Comparison of ENCODE assay signal across 19 cellular contexts in the genomic region with DNA sequence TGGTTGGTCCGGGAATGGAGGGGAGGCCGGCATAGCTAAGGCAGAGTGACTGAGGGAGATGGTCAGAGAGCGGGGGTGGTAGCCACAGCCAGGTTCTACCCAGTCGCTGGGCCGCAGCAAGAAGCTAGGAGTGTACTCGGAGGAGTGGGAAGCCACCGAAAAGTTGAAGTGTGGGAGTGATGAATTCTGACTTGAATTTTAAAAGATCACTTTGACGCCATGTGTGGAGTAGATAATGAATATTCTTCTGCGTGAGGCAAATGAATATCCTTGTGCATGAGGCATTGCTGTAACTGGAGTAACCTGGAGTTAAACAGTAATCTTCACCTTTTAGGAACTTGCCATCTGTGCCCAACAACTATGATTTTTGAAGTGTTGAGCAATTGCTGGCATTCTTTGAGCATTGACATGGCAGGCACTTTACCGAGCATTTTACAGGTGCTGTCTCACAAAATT. TPM values are rescaled to one million over a fixed set of nuclear protein-coding genes. Genes with fewer than 3 reads are reported as not detected.
DNase-seq lines count a peak whose midpoint lies in the region; ATAC-seq and TF ChIP-seq lines count a peak whose summit lies in the region.
"Had no signal": no experiment of that assay in that cellular context is flagged by ENCODE, and none has a peak within 500 bp of the region (broad histone marks: within the 10 kb centered on the region; RNA-seq: fewer than 3 reads in every experiment).

No MANE protein-coding gene starts in this region.

- peaks cover 23% of the 10 kb centered on the region for H3K4me1 Mint-ChIP-seq in T-helper 1 cell treated with Interleukin-12 subunit alpha and Interleukin-12 subunit beta and Interleukin-4 antibody, amounts not matched to agents 30 μg/mL and 1 μg/mL, for 36 hours (ENCODE audit: low read depth)
- peaks cover 39% of the 10 kb centered on the region for H3K4me1 Mint-ChIP-seq in stimulated activated effector memory CD8-positive, alpha-beta T cell treated with anti-CD3 and anti-CD28 coated beads, Interleukin-12 subunit alpha, Interleukin-12 subunit beta, amount 100 ng/mL, for 72 hours
- H3K4me1 Mint-ChIP-seq in GM23338: peaks cover 10% of the 10 kb centered on the region

- in situ Hi-C loops in Panc1 (cut with HindIII; ENCODE audit: low pct_unique_long_range_greater_than_20kb, low sequenced_read_pairs): no loop called here

- H3K36me3 ChIP-seq in Panc1 (ENCODE audit: control insufficient read depth, insufficient read depth, low read length) (peaks cover 73% of the 10 kb centered on the region), GM23338 (ENCODE audit: insufficient read depth) (peaks cover 72% of the 10 kb centered on the region)

- CTCF ChIA-PET in Panc1 (lab: Charles Lee): no interaction called here

- H3K27ac Mint-ChIP-seq in T-helper 1 cell treated with Interleukin-12 subunit alpha and Interleukin-12 subunit beta and Interleukin-4 antibody, amounts not matched to agents 30 μg/mL and 1 μg/mL, for 36 hours: peak overlapping the region; percentile 12
- peak overlapping the region; percentile 68 for H3K27ac Mint-ChIP-seq in stimulated activated effector memory CD8-positive, alpha-beta T cell treated with anti-CD3 and anti-CD28 coated beads, Interleukin-12 subunit alpha, Interleukin-12 subunit beta, amount 100 ng/mL, for 72 hours
- no peak overlapping the region; the same call in 1 of the 2 replicates for H3K27ac Mint-ChIP-seq in GM23338
- H3K27ac Mint-ChIP-seq: effector memory CD8-positive, alpha-beta T cell had no signal

- peaks cover 48% of the 10 kb centered on the region for H3K79me2 ChIP-seq in GM23338 (replicated peaks; ENCODE audit: insufficient read depth)

- POLR2A ChIA-PET in Panc1 (lab: Charles Lee): no interaction called here

- H3K27ac ChIP-seq in Panc1 (ENCODE audit: low read length) (peak overlapping the region; percentile 20; the same call in 1 of the 2 replicates), GM23338 (ENCODE audit: low read depth) (no peak overlapping the region)
- H3K27ac ChIP-seq: GM23248, SJCRH30 had no signal

- no peaks in the 10 kb centered on the region for H3K9me3 ChIP-seq in Panc1 (ENCODE audit: control insufficient read depth, insufficient read depth, low read depth, low read length)
- H3K9me3 ChIP-seq: SJCRH30 had no signal

- BruUV-seq in Panc1 (replicated peaks; lab: Mats Ljungman, UMichigan): no TSS peak

- no peaks in the 10 kb centered on the region for H3K9me2 ChIP-seq in GM23338 (ENCODE audit: insufficient read depth)

- TF ChIP-seq CTCF in Panc1 (IDR thresholded peaks at IDR 0.05) (no peak), GM23338 (conservative IDR thresholded peaks at IDR 0.05; ENCODE audit: low read depth in 2 of 2) (no peak)

- H2AFZ ChIP-seq in GM23338: no peak overlapping the region
- H2AFZ ChIP-seq: GM23248 had no signal

- H3K27me3 ChIP-seq in Panc1 (ENCODE audit: control insufficient read depth, insufficient read depth, low read length) (no peaks in the 10 kb centered on the region), GM23338 (ENCODE audit: insufficient read depth) (no peaks in the 10 kb centered on the region)
- H3K27me3 ChIP-seq: SJCRH30 had no signal

- no peaks in the 10 kb centered on the region for H3K9me3 Mint-ChIP-seq in T-helper 1 cell treated with Interleukin-12 subunit alpha and Interleukin-12 subunit beta and Interleukin-4 antibody, amounts not matched to agents 30 μg/mL and 1 μg/mL, for 36 hours
- H3K9me3 Mint-ChIP-seq in stimulated activated effector memory CD8-positive, alpha-beta T cell treated with anti-CD3 and anti-CD28 coated beads, Interleukin-12 subunit alpha, Interleukin-12 subunit beta, amount 100 ng/mL, for 72 hours: no peaks in the 10 kb centered on the region
- H3K9me3 Mint-ChIP-seq in GM23338: no peaks in the 10 kb centered on the region
- H3K9me3 Mint-ChIP-seq: CD14-positive monocyte; effector memory CD8-positive, alpha-beta T cell had no signal

- peaks cover 35% of the 10 kb centered on the region for H3K4me1 ChIP-seq in Panc1 (ENCODE audit: control insufficient read depth, insufficient read depth, low read length)
- peaks cover 11% of the 10 kb centered on the region for H3K4me1 ChIP-seq in GM23338 (ENCODE audit: insufficient read depth)

- no peak overlapping the region for H3K4me3 Mint-ChIP-seq in T-helper 1 cell treated with Interleukin-12 subunit alpha and Interleukin-12 subunit beta and Interleukin-4 antibody, amounts not matched to agents 30 μg/mL and 1 μg/mL, for 36 hours
- H3K4me3 Mint-ChIP-seq in stimulated activated effector memory CD8-positive, alpha-beta T cell treated with anti-CD3 and anti-CD28 coated beads, Interleukin-12 subunit alpha, Interleukin-12 subunit beta, amount 100 ng/mL, for 72 hours: no peak overlapping the region
- no peak overlapping the region for H3K4me3 Mint-ChIP-seq in GM23338
- H3K4me3 Mint-ChIP-seq: CD14-positive monocyte; effector memory CD8-positive, alpha-beta T cell had no signal

- intact Hi-C loops in Panc1 (cut with micrococcal nuclease; ENCODE audit: unreplicated experiment): no loop called here

- DNase-seq in T-helper 1 cell (no peak), Panc1 (ENCODE audit: low read depth, low spot score) (no peak), kidney tubule cell (ENCODE audit: low spot score) (peak; percentile 72), NCI-H526 (lab: John Stamatoyannopoulos, UW) (no peak), GM23338 (ENCODE audit: low spot score) (no peak)
- DNase-seq in stimulated activated effector memory CD8-positive, alpha-beta T cell treated with anti-CD3 and anti-CD28 coated beads, Interleukin-12 subunit alpha, Interleukin-12 subunit beta, amount 100 ng/mL, for 72 hours (ENCODE audit: low spot score in 2 of 2): no peak
- DNase-seq: central memory CD4-positive, alpha-beta T cell; effector memory CD8-positive, alpha-beta T cell; GM23248; islet precursor cell; midbrain; NCI-H2081 treated with DMSO at 0.1 percent for 48 hours; NCI-H82; PC-3; SJCRH30; stimulated activated CD4-positive, alpha-beta T cell treated with anti-CD3 and anti-CD28 coated beads, Interleukin-2, amount 100 ng/mL, for 48 hours had no signal

- ATAC-seq in Panc1 (no peak), HG03025 (IDR thresholded peaks at IDR 0.05; ENCODE audit: low FRiP score, unreplicated experiment) (no peak), GM23338 (no peak)
- ATAC-seq in stimulated activated effector memory CD8-positive, alpha-beta T cell treated with anti-CD3 and anti-CD28 coated beads, Interleukin-12 subunit alpha, Interleukin-12 subunit beta, amount 100 ng/mL, for 72 hours: no peak
- ATAC-seq: effector memory CD8-positive, alpha-beta T cell; PC-3 had no signal

- no peaks in the 10 kb centered on the region for H3K27me3 Mint-ChIP-seq in T-helper 1 cell treated with Interleukin-12 subunit alpha and Interleukin-12 subunit beta and Interleukin-4 antibody, amounts not matched to agents 30 μg/mL and 1 μg/mL, for 36 hours (ENCODE audit: low read depth)
- H3K27me3 Mint-ChIP-seq in GM23338 (ENCODE audit: insufficient read depth, low read depth, poor library complexity): no peaks in the 10 kb centered on the region
- H3K27me3 Mint-ChIP-seq: effector memory CD8-positive, alpha-beta T cell had no signal

- H3K4me2 ChIP-seq in GM23338: no peak overlapping the region

- H3K36me3 Mint-ChIP-seq in T-helper 1 cell treated with Interleukin-12 subunit alpha and Interleukin-12 subunit beta and Interleukin-4 antibody, amounts not matched to agents 30 μg/mL and 1 μg/mL, for 36 hours (ENCODE audit: low read depth): peaks cover 51% of the 10 kb centered on the region
- peaks cover 98% of the 10 kb centered on the region for H3K36me3 Mint-ChIP-seq in stimulated activated effector memory CD8-positive, alpha-beta T cell treated with anti-CD3 and anti-CD28 coated beads, Interleukin-12 subunit alpha, Interleukin-12 subunit beta, amount 100 ng/mL, for 72 hours
- peaks cover 86% of the 10 kb centered on the region for H3K36me3 Mint-ChIP-seq in GM23338 (ENCODE audit: low read depth)

- 0 out of 2 replicates have a peak, but pooled peaks cover 7% of the 10 kb centered on the region for H3F3A ChIP-seq in GM23338 (replicated peaks; ENCODE audit: low read depth)

- H4K20me1 ChIP-seq in GM23338 (replicated peaks; ENCODE audit: insufficient read depth): peaks cover 31% of the 10 kb centered on the region

- H3K4me3 ChIP-seq in Panc1 (ENCODE audit: low read depth in 2 of 2, low read length in 2 of 2) (no peak overlapping the region), GM23338 (no peak overlapping the region)
- H3K4me3 ChIP-seq: GM23248, SJCRH30 had no signal

TF ChIP-seq in GM23338, 12 proteins besides CTCF, POLR2A, EP300 and RAD21:
- TF ChIP-seq JUNB (IDR thresholded peaks at IDR 0.05; ENCODE audit: unreplicated experiment): no peak
- no peak for TF ChIP-seq CREB1 (CRISPR knock-in tag; IDR thresholded peaks at IDR 0.05; ENCODE audit: low read depth)
- no peak for TF ChIP-seq EZH2phosphoT487 (IDR thresholded peaks at IDR 0.05; ENCODE audit: unreplicated experiment)

RNA-seq across cellular contexts. Expression of a gene that starts 6.9 kb away (rescaled TPM):
- total RNA-seq in Panc1 (2021; ENCODE audit: unreplicated experiment): 166 TPM
- 83.3 TPM for polyA plus RNA-seq in Panc1 (2012; ENCODE audit: insufficient read length)
- total RNA-seq in GM23338 (2014; rRNA removed; shearing (Covaris generic)): 93.3 and 93.9 TPM in 2 replicates
- 30.6 and 31.8 TPM in 2 replicates for polyA plus RNA-seq in GM23338 (2016; fragmentation: Nextera tagmentation; extraction: Ambion mirVana)

RNA-seq across cellular contexts. Expression of a gene that starts 35.2 kb away (rescaled TPM):
- total RNA-seq in Panc1 (2021; ENCODE audit: unreplicated experiment): 0.10 TPM
- 1.3 TPM for polyA plus RNA-seq in Panc1 (2012; ENCODE audit: insufficient read length)
- 0.14 TPM in 1 of 2 replicates, not detected in the other for total RNA-seq in GM23338 (2014; rRNA removed; shearing (Covaris generic))
- polyA plus RNA-seq in GM23338 (2016; fragmentation: Nextera tagmentation; extraction: Ambion mirVana): 0.19 and 0.29 TPM in 2 replicates
